2 cellular contexts compared by ENCODE assay signal in genomic region chr15:65918357-65918920, GRCh38.
TF ChIP-seq lines count a peak whose summit lies in the region.

No MANE protein-coding gene starts in this region.

TF ChIP-seq in HEK293, 187 proteins besides CTCF, POLR2A, EP300 and RAD21:
- TF ChIP-seq, protein P1, sequence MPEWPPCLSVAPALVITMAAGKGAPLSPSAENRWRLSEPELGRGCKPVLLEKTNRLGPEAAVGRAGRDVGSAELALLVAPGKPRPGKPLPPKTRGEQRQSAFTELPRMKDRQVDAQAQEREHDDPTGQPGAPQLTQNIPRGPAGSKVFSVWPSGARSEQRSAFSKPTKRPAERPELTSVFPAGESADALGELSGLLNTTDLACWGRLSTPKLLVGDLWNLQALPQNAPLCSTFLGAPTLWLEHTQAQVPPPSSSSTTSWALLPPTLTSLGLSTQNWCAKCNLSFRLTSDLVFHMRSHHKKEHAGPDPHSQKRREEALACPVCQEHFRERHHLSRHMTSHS (tag by site-specific recombination; IDR thresholded peaks at IDR 0.05): no peak
- no peak for TF ChIP-seq ZXDB (tag by site-specific recombination; IDR thresholded peaks at IDR 0.05)
- TF ChIP-seq SCRT2 (tag by site-specific recombination; IDR thresholded peaks at IDR 0.05): peak; percentile 82

TF ChIP-seq in GM12878, 131 proteins besides CTCF, POLR2A, EP300 and RAD21:
- TF ChIP-seq POLR2AphosphoS2 (IDR thresholded peaks at IDR 0.05; ENCODE audit: low read depth, low read length) (no peak), BHLHE40 (IDR thresholded peaks at IDR 0.05; ENCODE audit: borderline replicate concordance in 1 of 2, low read depth in 2 of 2, low read length in 1 of 2) (no peak), SREBF2 (IDR thresholded peaks at IDR 0.05; ENCODE audit: low read length) (no peak), POLR2AphosphoS5 (IDR thresholded peaks at IDR 0.05; ENCODE audit: low read length) (no peak), MXI1 (IDR thresholded peaks at IDR 0.05; ENCODE audit: low read depth, low read length) (no peak), RUNX3 (IDR thresholded peaks at IDR 0.05; ENCODE audit: low read length) (peak; percentile 88), NR2F1 (conservative IDR thresholded peaks at IDR 0.05) (no peak), BCL11A (IDR thresholded peaks at IDR 0.05; ENCODE audit: low read depth, low read length) (peak; percentile 62; the same call in 1 of the 2 replicates), ZNF217 (IDR thresholded peaks at IDR 0.05) (peak; percentile 61; the same call in 1 of the 2 replicates), BMI1 (IDR thresholded peaks at IDR 0.05; ENCODE audit: borderline replicate concordance) (no peak), PAX8 (IDR thresholded peaks at IDR 0.05) (no peak), JUNB (IDR thresholded peaks at IDR 0.05) (peak; percentile 68), TCF12 (IDR thresholded peaks at IDR 0.05; ENCODE audit: low read depth, low read length) (0 out of 2 replicates have a peak, but pooled peaks have one; percentile 3), RAD51 (IDR thresholded peaks at IDR 0.05) (no peak), CREM (IDR thresholded peaks at IDR 0.05; ENCODE audit: low read depth) (no peak), ATF2 (IDR thresholded peaks at IDR 0.05; ENCODE audit: low read length) (no peak), BACH1 (IDR thresholded peaks at IDR 0.05; ENCODE audit: borderline replicate concordance) (no peak), EED (IDR thresholded peaks at IDR 0.05; ENCODE audit: low read depth) (peak; percentile 87), ZNF622 (IDR thresholded peaks at IDR 0.05) (no peak), ETV6 (conservative IDR thresholded peaks at IDR 0.05 in 1 of 2, IDR thresholded peaks at IDR 0.05 in 1 of 2; ENCODE audit: borderline replicate concordance in 1 of 2, low read depth in 1 of 2) (no peak), ZNF687 (IDR thresholded peaks at IDR 0.05) (0 out of 2 replicates have a peak, but pooled peaks have one; percentile 25), MYC (IDR thresholded peaks at IDR 0.05; ENCODE audit: insufficient read depth, insufficient read length, insufficient replicate concordance, low read length, severe bottlenecking) (no peak), IRF4 (IDR thresholded peaks at IDR 0.05; ENCODE audit: low read depth, low read length) (peak; percentile 77; the same call in 1 of the 2 replicates), CEBPB (IDR thresholded peaks at IDR 0.05; ENCODE audit: borderline replicate concordance in 1 of 2, low read depth in 2 of 2, low read length in 2 of 2) (no peak), NFIC (IDR thresholded peaks at IDR 0.05; ENCODE audit: low read depth, low read length) (peak; percentile 54; the same call in 1 of the 2 replicates), LARP7 (IDR thresholded peaks at IDR 0.05) (0 out of 2 replicates have a peak, but pooled peaks have one; percentile 20), ASH2L (IDR thresholded peaks at IDR 0.05; ENCODE audit: borderline replicate concordance, low read depth) (no peak), SMARCA5 (IDR thresholded peaks at IDR 0.05) (peak; percentile 48; the same call in 1 of the 2 replicates), NR2C1 (IDR thresholded peaks at IDR 0.05) (no peak), IKZF2 (IDR thresholded peaks at IDR 0.05) (peak; percentile 27 to 40; a peak in 2 of 4 replicates), E2F8 (IDR thresholded peaks at IDR 0.05; ENCODE audit: low read depth, partially characterized antibody) (no peak), ATF7 (IDR thresholded peaks at IDR 0.05; ENCODE audit: low read depth) (no peak), PAX5 (IDR thresholded peaks at IDR 0.05; ENCODE audit: borderline replicate concordance, low read depth, low read length) (0 out of 2 replicates have a peak, but pooled peaks have one; percentile 33), NFYA (IDR thresholded peaks at IDR 0.05; ENCODE audit: borderline replicate concordance, low read depth, low read length) (no peak), CBFB (IDR thresholded peaks at IDR 0.05; ENCODE audit: low read depth) (no peak), POU2F2 (IDR thresholded peaks at IDR 0.05; ENCODE audit: borderline replicate concordance, low read depth, low read length) (no peak)
- TF ChIP-seq, protein P2, sequence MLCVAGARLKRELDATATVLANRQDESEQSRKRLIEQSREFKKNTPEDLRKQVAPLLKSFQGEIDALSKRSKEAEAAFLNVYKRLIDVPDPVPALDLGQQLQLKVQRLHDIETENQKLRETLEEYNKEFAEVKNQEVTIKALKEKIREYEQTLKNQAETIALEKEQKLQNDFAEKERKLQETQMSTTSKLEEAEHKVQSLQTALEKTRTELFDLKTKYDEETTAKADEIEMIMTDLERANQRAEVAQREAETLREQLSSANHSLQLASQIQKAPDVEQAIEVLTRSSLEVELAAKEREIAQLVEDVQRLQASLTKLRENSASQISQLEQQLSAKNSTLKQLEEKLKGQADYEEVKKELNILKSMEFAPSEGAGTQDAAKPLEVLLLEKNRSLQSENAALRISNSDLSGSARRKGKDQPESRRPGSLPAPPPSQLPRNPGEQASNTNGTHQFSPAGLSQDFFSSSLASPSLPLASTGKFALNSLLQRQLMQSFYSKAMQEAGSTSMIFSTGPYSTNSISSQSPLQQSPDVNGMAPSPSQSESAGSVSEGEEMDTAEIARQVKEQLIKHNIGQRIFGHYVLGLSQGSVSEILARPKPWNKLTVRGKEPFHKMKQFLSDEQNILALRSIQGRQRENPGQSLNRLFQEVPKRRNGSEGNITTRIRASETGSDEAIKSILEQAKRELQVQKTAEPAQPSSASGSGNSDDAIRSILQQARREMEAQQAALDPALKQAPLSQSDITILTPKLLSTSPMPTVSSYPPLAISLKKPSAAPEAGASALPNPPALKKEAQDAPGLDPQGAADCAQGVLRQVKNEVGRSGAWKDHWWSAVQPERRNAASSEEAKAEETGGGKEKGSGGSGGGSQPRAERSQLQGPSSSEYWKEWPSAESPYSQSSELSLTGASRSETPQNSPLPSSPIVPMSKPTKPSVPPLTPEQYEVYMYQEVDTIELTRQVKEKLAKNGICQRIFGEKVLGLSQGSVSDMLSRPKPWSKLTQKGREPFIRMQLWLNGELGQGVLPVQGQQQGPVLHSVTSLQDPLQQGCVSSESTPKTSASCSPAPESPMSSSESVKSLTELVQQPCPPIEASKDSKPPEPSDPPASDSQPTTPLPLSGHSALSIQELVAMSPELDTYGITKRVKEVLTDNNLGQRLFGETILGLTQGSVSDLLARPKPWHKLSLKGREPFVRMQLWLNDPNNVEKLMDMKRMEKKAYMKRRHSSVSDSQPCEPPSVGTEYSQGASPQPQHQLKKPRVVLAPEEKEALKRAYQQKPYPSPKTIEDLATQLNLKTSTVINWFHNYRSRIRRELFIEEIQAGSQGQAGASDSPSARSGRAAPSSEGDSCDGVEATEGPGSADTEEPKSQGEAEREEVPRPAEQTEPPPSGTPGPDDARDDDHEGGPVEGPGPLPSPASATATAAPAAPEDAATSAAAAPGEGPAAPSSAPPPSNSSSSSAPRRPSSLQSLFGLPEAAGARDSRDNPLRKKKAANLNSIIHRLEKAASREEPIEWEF (IDR thresholded peaks at IDR 0.05; ENCODE audit: insufficient replicate concordance, low read depth, low read length): no peak
- TF ChIP-seq, protein P3, sequence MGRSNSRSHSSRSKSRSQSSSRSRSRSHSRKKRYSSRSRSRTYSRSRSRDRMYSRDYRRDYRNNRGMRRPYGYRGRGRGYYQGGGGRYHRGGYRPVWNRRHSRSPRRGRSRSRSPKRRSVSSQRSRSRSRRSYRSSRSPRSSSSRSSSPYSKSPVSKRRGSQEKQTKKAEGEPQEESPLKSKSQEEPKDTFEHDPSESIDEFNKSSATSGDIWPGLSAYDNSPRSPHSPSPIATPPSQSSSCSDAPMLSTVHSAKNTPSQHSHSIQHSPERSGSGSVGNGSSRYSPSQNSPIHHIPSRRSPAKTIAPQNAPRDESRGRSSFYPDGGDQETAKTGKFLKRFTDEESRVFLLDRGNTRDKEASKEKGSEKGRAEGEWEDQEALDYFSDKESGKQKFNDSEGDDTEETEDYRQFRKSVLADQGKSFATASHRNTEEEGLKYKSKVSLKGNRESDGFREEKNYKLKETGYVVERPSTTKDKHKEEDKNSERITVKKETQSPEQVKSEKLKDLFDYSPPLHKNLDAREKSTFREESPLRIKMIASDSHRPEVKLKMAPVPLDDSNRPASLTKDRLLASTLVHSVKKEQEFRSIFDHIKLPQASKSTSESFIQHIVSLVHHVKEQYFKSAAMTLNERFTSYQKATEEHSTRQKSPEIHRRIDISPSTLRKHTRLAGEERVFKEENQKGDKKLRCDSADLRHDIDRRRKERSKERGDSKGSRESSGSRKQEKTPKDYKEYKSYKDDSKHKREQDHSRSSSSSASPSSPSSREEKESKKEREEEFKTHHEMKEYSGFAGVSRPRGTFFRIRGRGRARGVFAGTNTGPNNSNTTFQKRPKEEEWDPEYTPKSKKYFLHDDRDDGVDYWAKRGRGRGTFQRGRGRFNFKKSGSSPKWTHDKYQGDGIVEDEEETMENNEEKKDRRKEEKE (IDR thresholded peaks at IDR 0.05): no peak
